In genomic region chr17:47955497-47956461, GRCh38 we compare ENCODE assay signal across 16 cellular contexts. TPM values are rescaled to one million over a fixed set of nuclear protein-coding genes. Genes with fewer than 3 reads are reported as not detected.
DNase-seq lines count a peak whose midpoint lies in the region; ATAC-seq and TF ChIP-seq lines count a peak whose summit lies in the region.
"Had no signal": no experiment of that assay in that cellular context is flagged by ENCODE, and none has a peak within 500 bp of the region (broad histone marks: within the 10 kb centered on the region; RNA-seq: fewer than 3 reads in every experiment).

No MANE protein-coding gene starts in this region.

- H3K4me3 ChIP-seq in PC-9 (peak overlapping the region; percentile 48; the same call in 1 of the 2 replicates), suprapubic skin (peak overlapping the region; percentile 34)
- H3K4me3 ChIP-seq: skin epidermis had no signal

- H3K36me3 ChIP-seq in PC-9 (ENCODE audit: low read depth) (no peaks in the 10 kb centered on the region), suprapubic skin (no peaks in the 10 kb centered on the region)

- TF ChIP-seq EP300 in suprapubic skin (IDR thresholded peaks at IDR 0.05): no peak

- intact Hi-C loops in PC-9 (cut with micrococcal nuclease; ENCODE audit: unreplicated experiment): no loop called here

- in situ Hi-C loops in G401 (cut with HindIII; ENCODE audit: low sequenced_read_pairs): no loop called here

- H3K9me2 ChIP-seq in PC-9 (ENCODE audit: insufficient read depth): no peaks in the 10 kb centered on the region

- no peaks in the 10 kb centered on the region for H3K9me3 ChIP-seq in PC-9 (ENCODE audit: insufficient read depth, low read depth)
- no peaks in the 10 kb centered on the region for H3K9me3 ChIP-seq in suprapubic skin

- CTCF ChIA-PET in PC-9 (lab: Charles Lee): interaction anchor here (0.7 kb wide), 1 partner anchor 44 kb away, joined by 3 read pairs; no protein-coding TSS in a partner anchor

- ATAC-seq in left lobe of liver (peak; percentile 55), HG02763 (IDR thresholded peaks at IDR 0.05; ENCODE audit: unreplicated experiment) (no peak), HG03432 (IDR thresholded peaks at IDR 0.05; ENCODE audit: unreplicated experiment) (no peak)
- ATAC-seq: activated T-cell treated with anti-CD3 and anti-CD28 coated beads, Interleukin-2, amount 50 U/mL, for 72 hours; natural killer cell treated with Interleukin-12 subunit alpha and Interleukin-12 subunit beta and Interleukin-15 and Interleukin-18, amount 100 ng/mL, for 72 hours had no signal

- TF ChIP-seq CTCF in PC-9 (conservative IDR thresholded peaks at IDR 0.05): no peak
- no peak for TF ChIP-seq CTCF in suprapubic skin (IDR thresholded peaks at IDR 0.05)

- no peaks in the 10 kb centered on the region for H4K20me1 ChIP-seq in PC-9 (ENCODE audit: insufficient read depth)

- WGBS in suprapubic skin: 84% methylated on average over 7 of the region's 7 CpGs

- H3F3A ChIP-seq in PC-9 (ENCODE audit: insufficient read depth, low read depth): peaks cover 24% of the 10 kb centered on the region; the same call in 1 of the 2 replicates

- H3K27ac ChIP-seq in PC-9 (peak overlapping the region; percentile 88), suprapubic skin (peak overlapping the region; percentile 74)

- no peak for TF ChIP-seq POLR2A in suprapubic skin (IDR thresholded peaks at IDR 0.05)

- no peaks in the 10 kb centered on the region for H3K27me3 ChIP-seq in PC-9 (ENCODE audit: insufficient read depth, low read depth)
- H3K27me3 ChIP-seq in suprapubic skin: no peaks in the 10 kb centered on the region

- DNase-seq in DMS153 treated with DMSO at 0.1 percent for 48 hours (lab: John Stamatoyannopoulos, UW; ENCODE audit: unreplicated experiment): peak; percentile 9
- DNase-seq in DMS153 (lab: John Stamatoyannopoulos, UW): no peak
- no peak for DNase-seq in PC-9
- DNase-seq in left lobe of liver (ENCODE audit: low spot score): peak; percentile 71
- DNase-seq in suprapubic skin (ENCODE audit: low spot score in 2 of 2): no peak
- DNase-seq in G401 (ENCODE audit: low spot score): no peak
- DNase-seq: 8988T; activated CD4-positive, alpha-beta T cell treated with anti-CD3 and anti-CD28 coated beads for 48 hours; activated T-cell treated with anti-CD3 and anti-CD28 coated beads, Interleukin-2, amount 50 U/mL, for 72 hours; aorta; effector CD4-positive, alpha-beta T cell had no signal

- POLR2A ChIA-PET in PC-9 (lab: Charles Lee; ENCODE audit: unreplicated experiment): interaction anchor here (0.5 kb wide), 2 partner anchors 9 to 61 kb away, joined by 6 to 25 read pairs; no protein-coding TSS in a partner anchor

- peaks cover 57% of the 10 kb centered on the region for H3K4me1 ChIP-seq in PC-9 (replicated peaks; ENCODE audit: insufficient read depth)
- H3K4me1 ChIP-seq in suprapubic skin: peaks cover 41% of the 10 kb centered on the region

- TSS peak; percentile 29 for BruUV-seq in PC-9 (replicated peaks; lab: Mats Ljungman, UMichigan)

- no peak overlapping the region for H2AFZ ChIP-seq in PC-9

- H3K4me2 ChIP-seq in PC-9: peak overlapping the region; percentile 88

- H3K79me2 ChIP-seq in PC-9 (ENCODE audit: low read depth): peaks cover 25% of the 10 kb centered on the region; the same call in 1 of the 2 replicates

RNA-seq across cellular contexts. Expression of gene PRR15L, which starts 1.9 kb away (rescaled TPM):
- total RNA-seq in PC-9 (2021) (5.3 and 6.2 TPM in 2 replicates), left lobe of liver (1.3 TPM), suprapubic skin (10 to 100 TPM; 11.4 to 27.1 (median 21.8) TPM)
- total RNA-seq in G401 (2014; rRNA removed; shearing (Covaris generic)): not detected in 2 replicates
- total RNA-seq: activated T-cell treated with anti-CD3 and anti-CD28 coated beads, Interleukin-2, amount 50 U/mL, for 72 hours; aorta; natural killer cell treated with Interleukin-12 subunit alpha and Interleukin-12 subunit beta and Interleukin-15 and Interleukin-18, amount 100 ng/mL, for 72 hours; temporal lobe had no signal

RNA-seq across cellular contexts. Expression of gene PNPO, which starts 14.4 kb away (rescaled TPM):
- total RNA-seq in PC-9 (2021) (40.2 and 44.1 TPM in 2 replicates), left lobe of liver (128 TPM), suprapubic skin (10 to 100 TPM; 14.6 to 33.6 (median 24.7) TPM)
- total RNA-seq in G401 (2014; rRNA removed; shearing (Covaris generic)): 50.2 and 90.7 TPM in 2 replicates

RNA-seq across cellular contexts. Expression of gene CDK5RAP3, which starts 15.1 kb away (rescaled TPM):
- total RNA-seq in PC-9 (2021): 147 and 195 TPM in 2 replicates
- 107 TPM for total RNA-seq in left lobe of liver
- total RNA-seq in suprapubic skin: 100 to 1,000 TPM; 100 to 296 (median 142) TPM
- total RNA-seq in G401 (2014; rRNA removed; shearing (Covaris generic)): 101 and 129 TPM in 2 replicates

RNA-seq across cellular contexts. Expression of gene SP2, which starts 59.7 kb away (rescaled TPM):
- total RNA-seq in PC-9 (2021) (13.5 and 18.0 TPM in 2 replicates), left lobe of liver (5.4 TPM), suprapubic skin (10 to 100 TPM in 2 of 4 donors, 1 to 10 TPM in 2; 6.9 to 12.7 (median 9.8) TPM)
- total RNA-seq in G401 (2014; rRNA removed; shearing (Covaris generic)): 0.68 and 0.71 TPM in 2 replicates

Comparison
In these comparisons a context has a peak if more than half of its experiments do, and no peak if none do; other contexts are left out.
1. DNase-seq: peak in DMS153 treated with DMSO at 0.1 percent for 48 hours (single experiment) and left lobe of liver (single experiment); none in DMS153 (single experiment), PC-9 (0 of 2), suprapubic skin (0 of 2) and G401 (single experiment).